ENCODE assay signal across 2 cellular contexts in genomic region chr1:230288641-230289349, GRCh38.
TF ChIP-seq lines count a peak whose summit lies in the region.

No MANE protein-coding gene starts in this region.

TF ChIP-seq in A549, 52 proteins besides CTCF, POLR2A, EP300 and RAD21 (continued from another document):
- TF ChIP-seq REST (IDR thresholded peaks at IDR 0.05) = peak; percentile 74; the same call in 1 of the 2 replicates
- TF ChIP-seq TFCP2L1 (CRISPR knock-in tag; IDR thresholded peaks at IDR 0.05) = no peak
- TF ChIP-seq CEBPB (IDR thresholded peaks at IDR 0.05) = no peak

TF ChIP-seq in GM23338, 12 proteins besides CTCF, POLR2A, EP300 and RAD21 (continued from another document):
- TF ChIP-seq REST (IDR thresholded peaks at IDR 0.05; ENCODE audit: unreplicated experiment) (peak; percentile 46), ZNF331 (CRISPR knock-in tag; IDR thresholded peaks at IDR 0.05; ENCODE audit: low read depth) (no peak), ZNF114 (CRISPR knock-in tag; IDR thresholded peaks at IDR 0.05) (no peak)
TF ChIP-seq in GM23338: peak in this region for 1.
